In the genomic region with DNA sequence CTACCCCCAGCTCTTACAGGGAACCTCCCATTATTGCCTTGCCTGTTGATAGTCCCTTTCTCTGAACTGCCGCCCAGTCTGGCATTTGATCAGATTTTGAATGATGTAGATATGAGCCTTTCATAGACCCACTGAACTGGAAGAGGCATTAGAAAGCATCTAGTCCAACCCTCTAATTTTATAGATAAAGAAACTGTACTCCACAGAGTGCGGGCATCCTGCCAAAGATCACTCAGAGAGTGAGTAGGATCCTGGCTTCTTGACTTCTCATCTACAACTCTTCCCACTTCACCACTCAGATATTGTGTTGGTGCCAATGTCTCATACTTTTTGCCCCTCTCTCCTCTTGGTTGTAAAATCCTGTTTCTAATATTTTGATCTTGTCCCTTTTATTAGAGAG, we compare ENCODE assay signal across 19 cellular contexts.
DNase-seq lines count a peak whose midpoint lies in the region; FAIRE-seq and TF ChIP-seq lines count a peak whose summit lies in the region.
"Had no signal": no experiment of that assay in that cellular context is flagged by ENCODE, and none has a peak within 500 bp of the region (broad histone marks: within the 10 kb centered on the region; RNA-seq: fewer than 3 reads in every experiment).

No MANE protein-coding gene starts in this region.

- in situ Hi-C loops in astrocyte of the spinal cord (cut with HindIII; ENCODE audit: low sequenced_read_pairs), result no loop called here

- no peak for FAIRE-seq in GM19239 (lab: Jason Lieb, UNC)
- FAIRE-seq: HTR-8/SVneo had no signal

- CTCF ChIA-PET in activated CD4-positive, alpha-beta T cell treated with anti-CD3 and anti-CD28 coated beads, Interleukin-2, amount 10 ng/mL, durations not matched to agents 7 days and 5 days (lab: Charles Lee), result interaction anchor here (0.6 kb wide), 1 partner anchor 10 kb away, joined by 4 read pairs; no protein-coding TSS in a partner anchor

- H3K27me3 Mint-ChIP-seq in nephron (ENCODE audit: low read depth), result no peaks in the 10 kb centered on the region
- H3K27me3 Mint-ChIP-seq in activated CD4-positive, alpha-beta T cell treated with anti-CD3 and anti-CD28 coated beads, Interleukin-2, amount 10 ng/mL, durations not matched to agents 7 days and 5 days, result no peaks in the 10 kb centered on the region
- H3K27me3 Mint-ChIP-seq: effector memory CD8-positive, alpha-beta T cell had no signal

- H3K4me1 Mint-ChIP-seq in nephron, result peaks cover 9% of the 10 kb centered on the region
- no peaks in the 10 kb centered on the region for H3K4me1 Mint-ChIP-seq in activated CD4-positive, alpha-beta T cell treated with anti-CD3 and anti-CD28 coated beads, Interleukin-2, amount 10 ng/mL, durations not matched to agents 7 days and 5 days

- DNase-seq in LHCN-M2 (ENCODE audit: low read depth) (peak; percentile 49), NCI-H2227 (lab: John Stamatoyannopoulos, UW; ENCODE audit: unreplicated experiment) (peak; percentile 80), astrocyte of the spinal cord (ENCODE audit: low read depth, low spot score) (peak; percentile 49), GM19239 (ENCODE audit: insufficient read length, low spot score) (no peak), NCI-H774 (lab: John Stamatoyannopoulos, UW) (no peak)
- DNase-seq in activated CD4-positive, alpha-beta T cell treated with anti-CD3 and anti-CD28 coated beads, Interleukin-2, amount 10 ng/mL, durations not matched to agents 7 days and 5 days, result no peak
- DNase-seq in stimulated activated CD4-positive, alpha-beta T cell treated with anti-CD3 and anti-CD28 coated beads, Interleukin-15, amount 100 ng/mL, for 24 hours, result no peak
- DNase-seq: activated CD4-positive, alpha-beta T cell treated with anti-CD3 and anti-CD28 coated beads for 4 hours; activated T-cell treated with anti-CD3 and anti-CD28 coated beads, Interleukin-2, amount 50 U/mL, for 72 hours; anterior cingulate cortex; C1 segment of cervical spinal cord; effector memory CD8-positive, alpha-beta T cell; head of caudate nucleus; left ventricle myocardium superior; NCI-H1048; substantia nigra had no signal

- POLR2A ChIA-PET in activated CD4-positive, alpha-beta T cell treated with anti-CD3 and anti-CD28 coated beads, Interleukin-2, amount 10 ng/mL, durations not matched to agents 7 days and 5 days (lab: Charles Lee), result no interaction called here

- H3K4me3 Mint-ChIP-seq in nephron, result no peak overlapping the region
- no peak overlapping the region for H3K4me3 Mint-ChIP-seq in activated CD4-positive, alpha-beta T cell treated with anti-CD3 and anti-CD28 coated beads, Interleukin-2, amount 10 ng/mL, durations not matched to agents 7 days and 5 days
- H3K4me3 Mint-ChIP-seq: activated T-cell treated with anti-CD3 and anti-CD28 coated beads, Interleukin-2, amount 50 U/mL, for 72 hours; effector memory CD8-positive, alpha-beta T cell; neural progenitor cell had no signal

- no peak overlapping the region for H3K4me3 ChIP-seq in astrocyte of the spinal cord (ENCODE audit: low read depth, low read length)
- H3K4me3 ChIP-seq: neural progenitor cell had no signal

- no peaks in the 10 kb centered on the region for H3K9me3 Mint-ChIP-seq in nephron
- no peaks in the 10 kb centered on the region for H3K9me3 Mint-ChIP-seq in activated CD4-positive, alpha-beta T cell treated with anti-CD3 and anti-CD28 coated beads, Interleukin-2, amount 10 ng/mL, durations not matched to agents 7 days and 5 days

- no peaks in the 10 kb centered on the region for H3K36me3 Mint-ChIP-seq in nephron (ENCODE audit: low read depth)
- no peaks in the 10 kb centered on the region for H3K36me3 Mint-ChIP-seq in activated CD4-positive, alpha-beta T cell treated with anti-CD3 and anti-CD28 coated beads, Interleukin-2, amount 10 ng/mL, durations not matched to agents 7 days and 5 days (ENCODE audit: low read depth)
- H3K36me3 Mint-ChIP-seq: neural progenitor cell had no signal

- no peak for TF ChIP-seq CTCF in astrocyte of the spinal cord (IDR thresholded peaks at IDR 0.05; ENCODE audit: low read depth, low read length)
- no peak for TF ChIP-seq CTCF in nephron (IDR thresholded peaks at IDR 0.05; ENCODE audit: unreplicated experiment in 3 of 3)

- peak overlapping the region in 2 of 3 experiments; percentile 17 to 19 for H3K27ac Mint-ChIP-seq in nephron
- no peak overlapping the region for H3K27ac Mint-ChIP-seq in activated CD4-positive, alpha-beta T cell treated with anti-CD3 and anti-CD28 coated beads, Interleukin-2, amount 10 ng/mL, durations not matched to agents 7 days and 5 days
- H3K27ac Mint-ChIP-seq: activated T-cell treated with anti-CD3 and anti-CD28 coated beads, Interleukin-2, amount 50 U/mL, for 72 hours; effector memory CD8-positive, alpha-beta T cell; neural progenitor cell had no signal

Comparison
In these comparisons a context has a peak if more than half of its experiments do, and no peak if none do; other contexts are left out.
1. DNase-seq: peak in LHCN-M2 (single experiment), NCI-H2227 (single experiment) and astrocyte of the spinal cord (single experiment); none in GM19239 (single experiment), activated CD4-positive, alpha-beta T cell treated with anti-CD3 and anti-CD28 coated beads, Interleukin-2, amount 10 ng/mL, durations not matched to agents 7 days and 5 days (single experiment), NCI-H774 (single experiment) and stimulated activated CD4-positive, alpha-beta T cell treated with anti-CD3 and anti-CD28 coated beads, Interleukin-15, amount 100 ng/mL, for 24 hours (single experiment).